In genomic region chr1:227270554-227270953, GRCh38 we compare ENCODE assay signal across 19 cellular contexts. TPM values are rescaled to one million over a fixed set of nuclear protein-coding genes. Genes with fewer than 3 reads are reported as not detected.
DNase-seq lines count a peak whose midpoint lies in the region; ATAC-seq, FAIRE-seq and TF ChIP-seq lines count a peak whose summit lies in the region.
"Had no signal": no experiment of that assay in that cellular context is flagged by ENCODE, and none has a peak within 500 bp of the region (broad histone marks: within the 10 kb centered on the region; RNA-seq: fewer than 3 reads in every experiment).

No MANE protein-coding gene starts in this region.

- 66% methylated on average over 2 of the region's 2 CpGs for WGBS in A549 (ENCODE audit: missing lambda C conversion rate)
- 79% methylated on average over 2 of the region's 2 CpGs for WGBS in K562 (ENCODE audit: insufficient coverage, low coverage, missing lambda C conversion rate)

- H3K4me3 ChIP-seq in A549 (no peak overlapping the region), K562 (no peak overlapping the region)
- H3K4me3 ChIP-seq in naive thymus-derived CD4-positive, alpha-beta T cell (ENCODE audit: low read length), result no peak overlapping the region
- H3K4me3 ChIP-seq: BLaER1 treated with 17β-estradiol and CSF1 and Interleukin-3, amounts not matched to agents 10 nM and 100 nM; GM12878; HAP-1 had no signal

- peaks cover 0 to 15% (median 5%) of the 10 kb centered on the region in 11 donors for H3K9me3 Mint-ChIP-seq in naive thymus-derived CD4-positive, alpha-beta T cell

- no peak for TF ChIP-seq EP300 in A549 (IDR thresholded peaks at IDR 0.05)
- no peak for TF ChIP-seq EP300 in K562 (IDR thresholded peaks at IDR 0.05; ENCODE audit: low read length)

- H4K20me1 ChIP-seq in K562 (replicated peaks; ENCODE audit: control insufficient read depth, insufficient read depth, low read length), result no peaks in the 10 kb centered on the region; the same call in 1 of the 2 replicates

- H3K27ac ChIP-seq in A549 (no peak overlapping the region), K562 (ENCODE audit: extremely low read depth, low read depth, low read length) (no peak overlapping the region)
- H3K27ac ChIP-seq in naive thymus-derived CD4-positive, alpha-beta T cell (ENCODE audit: low read depth, low read length), result no peak overlapping the region
- H3K27ac ChIP-seq: 22Rv1; BLaER1 treated with 17β-estradiol and CSF1 and Interleukin-3, amounts not matched to agents 10 nM and 100 nM had no signal

- no peak for TF ChIP-seq POLR2A in A549 (IDR thresholded peaks at IDR 0.05; ENCODE audit: low read length)
- no peak for TF ChIP-seq POLR2A in K562 (conservative IDR thresholded peaks at IDR 0.05)

- FAIRE-seq in A549 (lab: Jason Lieb, UNC) (peak; percentile 43), K562 (lab: Jason Lieb, UNC) (no peak), islet of Langerhans (lab: Jason Lieb, UNC) (peak; percentile 58)
- FAIRE-seq: GM12878, H1, HTR-8/SVneo had no signal

- H3K27ac Mint-ChIP-seq in naive thymus-derived CD4-positive, alpha-beta T cell, result no peak overlapping the region
- H3K27ac Mint-ChIP-seq: CD4-positive, CD25-positive, alpha-beta regulatory T cell had no signal

- peaks cover 0 to 4% (median 0%) of the 10 kb centered on the region in 5 donors for H3K36me3 Mint-ChIP-seq in naive thymus-derived CD4-positive, alpha-beta T cell
- H3K36me3 Mint-ChIP-seq: CD4-positive, CD25-positive, alpha-beta regulatory T cell had no signal

- no TSS peak for BruUV-seq in K562 (replicated peaks; lab: Mats Ljungman, UMichigan)

- no peak for TF ChIP-seq RAD21 in A549 (conservative IDR thresholded peaks at IDR 0.05 in 1 of 2, IDR thresholded peaks at IDR 0.05 in 1 of 2)
- no peak for TF ChIP-seq RAD21 in K562 (CRISPR knock-in tag; conservative IDR thresholded peaks at IDR 0.05 in 1 of 2, IDR thresholded peaks at IDR 0.05 in 1 of 2)

- in situ Hi-C loops in K562 (cut with MboI), result no loop called here

- CTCF ChIA-PET in A549 (lab: Yijun Ruan, JAX), result interaction anchor here (2.8 kb wide), 1 partner anchor 10 kb away, joined by 8 read pairs; no protein-coding TSS in a partner anchor
- CTCF ChIA-PET in K562 (lab: Yijun Ruan, JAX; ENCODE audit: low intra/inter-chr PET ratio), result no interaction called here
- CTCF ChIA-PET in naive thymus-derived CD4-positive, alpha-beta T cell (lab: Charles Lee), result no interaction called here

- DNase-seq in A549 (ENCODE audit: low read depth in 1 of 2, low spot score in 1 of 2), result no peak
- peak; percentile 7 to 23 for DNase-seq in NCI-H526 (lab: John Stamatoyannopoulos, UW)
- no peak for DNase-seq in K562 (ENCODE audit: extremely low read depth in 1 of 4, low spot score in 3 of 4)
- DNase-seq in naive thymus-derived CD4-positive, alpha-beta T cell, result no peak
- no peak for DNase-seq in glomerular visceral epithelial cell (ENCODE audit: extremely low spot score)
- DNase-seq in NCI-H2107 treated with DMSO at 0.1 percent for 48 hours (lab: John Stamatoyannopoulos, UW; ENCODE audit: unreplicated experiment), result no peak
- DNase-seq: AML-193; CD4-positive, CD25-positive, alpha-beta regulatory T cell; DMS 273 treated with DMSO at 0.1 percent for 48 hours; IMR-90; KG1 had no signal

- TF ChIP-seq CTCF in A549 (IDR thresholded peaks at IDR 0.05), result no peak
- TF ChIP-seq CTCF in K562 (IDR thresholded peaks at IDR 0.05 in 2 of 3, conservative IDR thresholded peaks at IDR 0.05 in 1 of 3; ENCODE audit: insufficient read depth in 2 of 3, low read depth in 1 of 3, low read length in 3 of 3), result no peak

- H2AFZ ChIP-seq in K562 (ENCODE audit: low read depth, low read length), result no peak overlapping the region

- POLR2A ChIA-PET in A549 (lab: Yijun Ruan, JAX) (no interaction called here), K562 (lab: Yijun Ruan, JAX) (no interaction called here)
- POLR2A ChIA-PET in naive thymus-derived CD4-positive, alpha-beta T cell (lab: Charles Lee), result no interaction called here

- no peaks in the 10 kb centered on the region for H3K36me3 ChIP-seq in K562 (ENCODE audit: control insufficient read depth, insufficient read depth, low read length)
- no peaks in the 10 kb centered on the region for H3K36me3 ChIP-seq in naive thymus-derived CD4-positive, alpha-beta T cell (ENCODE audit: control insufficient read depth in 2 of 3, insufficient read depth in 3 of 3, low read length in 3 of 3)
- H3K36me3 ChIP-seq: BLaER1 treated with 17β-estradiol and CSF1 and Interleukin-3, amounts not matched to agents 10 nM and 100 nM; HAP-1 had no signal

- H3K9me3 ChIP-seq in A549, result no peaks in the 10 kb centered on the region
- H3K9me3 ChIP-seq in K562 (replicated peaks; ENCODE audit: control insufficient read depth, insufficient read depth, low read depth, low read length), result no peaks in the 10 kb centered on the region
- H3K9me3 ChIP-seq in naive thymus-derived CD4-positive, alpha-beta T cell (ENCODE audit: control insufficient read depth in 2 of 3, low read length in 3 of 3), result no peaks in the 10 kb centered on the region
- H3K9me3 ChIP-seq: HAP-1 had no signal

- no peak overlapping the region for H3K9ac ChIP-seq in K562 (ENCODE audit: insufficient read depth in 1 of 2, low read depth in 2 of 2, low read length in 2 of 2)
- H3K9ac ChIP-seq: BLaER1 treated with 17β-estradiol and CSF1 and Interleukin-3, amounts not matched to agents 10 nM and 100 nM had no signal

- H3K4me2 ChIP-seq in A549 (peak overlapping the region; percentile 17; the same call in 2 of the 3 replicates), K562 (ENCODE audit: insufficient read depth, low read length) (no peak overlapping the region)
- H3K4me2 ChIP-seq: BLaER1 treated with 17β-estradiol and CSF1 and Interleukin-3, amounts not matched to agents 10 nM and 100 nM had no signal

- H3K27me3 Mint-ChIP-seq in naive thymus-derived CD4-positive, alpha-beta T cell, result peaks cover 7 to 43% (median 14%) of the 10 kb centered on the region in 5 donors

- no peaks in the 10 kb centered on the region for H3K4me1 Mint-ChIP-seq in naive thymus-derived CD4-positive, alpha-beta T cell
- H3K4me1 Mint-ChIP-seq: CD4-positive, CD25-positive, alpha-beta regulatory T cell had no signal

- H3K79me2 ChIP-seq in K562 (ENCODE audit: control insufficient read depth, insufficient read depth, low read length), result peaks cover 93% of the 10 kb centered on the region

- no peaks in the 10 kb centered on the region for H3K27me3 ChIP-seq in K562 (ENCODE audit: control insufficient read depth in 2 of 2, insufficient read depth in 2 of 2, low read length in 2 of 2)
- peaks cover 0 to 5% of the 10 kb centered on the region in 2 donors for H3K27me3 ChIP-seq in naive thymus-derived CD4-positive, alpha-beta T cell (ENCODE audit: control insufficient read depth in 2 of 2, insufficient read depth in 2 of 2, low read length in 2 of 2)
- H3K27me3 ChIP-seq: BLaER1 treated with 17β-estradiol and CSF1 and Interleukin-3, amounts not matched to agents 10 nM and 100 nM had no signal

- H3K9me1 ChIP-seq in K562 (ENCODE audit: control insufficient read depth, insufficient read depth, low read length), result no peaks in the 10 kb centered on the region

- no peak overlapping the region for H3K4me3 Mint-ChIP-seq in naive thymus-derived CD4-positive, alpha-beta T cell
- H3K4me3 Mint-ChIP-seq: CD4-positive, CD25-positive, alpha-beta regulatory T cell had no signal

- ATAC-seq in A549 (no peak), K562 (no peak; the same call in 2 of the 3 replicates), GM18502 (IDR thresholded peaks at IDR 0.05; ENCODE audit: poor library complexity, unreplicated experiment) (no peak)
- no peak for ATAC-seq in naive thymus-derived CD4-positive, alpha-beta T cell
- ATAC-seq: GM12878 had no signal

- H3K4me1 ChIP-seq in A549 (peaks cover 35% of the 10 kb centered on the region), K562 (replicated peaks in 1 of 2; ENCODE audit: control insufficient read depth in 2 of 2, insufficient read depth in 2 of 2, low read length in 2 of 2) (peaks cover 0 to 5% of the 10 kb centered on the region in 2 experiments; a peak in 1 of 5 replicates)
- no peaks in the 10 kb centered on the region for H3K4me1 ChIP-seq in naive thymus-derived CD4-positive, alpha-beta T cell (ENCODE audit: control insufficient read depth in 2 of 2, insufficient read depth in 2 of 2, low read length in 2 of 2)
- H3K4me1 ChIP-seq: BLaER1 treated with 17β-estradiol and CSF1 and Interleukin-3, amounts not matched to agents 10 nM and 100 nM had no signal

- intact Hi-C loops in K562 (cut with micrococcal nuclease), result no loop called here
- intact Hi-C loops in naive thymus-derived CD4-positive, alpha-beta T cell (cut with micrococcal nuclease), result no loop called here

TF ChIP-seq in A549, 52 proteins besides CTCF, POLR2A, EP300 and RAD21 (continues in another document):
- TF ChIP-seq PHF8 (IDR thresholded peaks at IDR 0.05; ENCODE audit: borderline replicate concordance, low read depth), result no peak

RNA-seq across cellular contexts. Expression of gene CDC42BPA, which starts 47.7 kb away (rescaled TPM):
- polyA plus RNA-seq in A549 (2011; rRNA removed), result 25.9 and 28.4 TPM in 2 replicates
- polyA plus RNA-seq in A549 (2012; cell fraction: cytosol; rRNA removed), result 4.3 and 5.5 TPM in 2 replicates
- 6.7 and 9.7 TPM in 2 replicates for polyA plus RNA-seq in A549 (2012; cell fraction: nucleus; rRNA removed)
- polyA plus RNA-seq in A549 (2017; fragmentation: RNase III; extraction: RNeasy Plus Mini Kit Qiagen cat#74134 plus additional on column Dnase treatment), result 11.4 to 12.6 TPM (median 12.5 TPM) in 3 replicates
- polyA minus RNA-seq in A549 (2011; rRNA and poly(A)+ RNA removed), result 38.6 and 39.3 TPM in 2 replicates
- total RNA-seq in K562 (2011; cell fraction: chromatin; rRNA removed; ENCODE audit: low replicate concordance), result 57.9 and 301 TPM in 2 replicates
- total RNA-seq in K562 (2011; cell fraction: nucleolus; rRNA removed), result 30.5 and 47.2 TPM in 2 replicates
- total RNA-seq in K562 (2011; cell fraction: nucleoplasm; rRNA removed), result 88.9 and 189 TPM in 2 replicates
- total RNA-seq in K562 (2014; rRNA removed), result 41.1 and 57.4 TPM in 2 replicates
- 69.8 and 76.9 TPM in 2 replicates for total RNA-seq in K562 (2014; rRNA removed; fragmentation: Illumina TruSeq; extraction: Trizol)
- 73.9 and 77.5 TPM in 2 replicates for total RNA-seq in K562 (2015; rRNA removed; fragmentation: Illumina TruSeq; extraction: Trizol)
- 49.8 and 54.9 TPM in 2 replicates for total RNA-seq in K562 (2021)
- polyA plus RNA-seq in K562 (2011; rRNA removed), result 27.7 and 44.1 TPM in 2 replicates
- 16.9 and 17.7 TPM in 2 replicates for polyA plus RNA-seq in K562 (2011; cell fraction: cytosol; rRNA removed)
- 29.4 and 39.0 TPM in 2 replicates for polyA plus RNA-seq in K562 (2011; cell fraction: nucleus; rRNA removed)
- 25.7 and 29.0 TPM in 2 replicates for polyA plus RNA-seq in K562 (2012)
- 31.6 and 34.5 TPM in 2 replicates for polyA plus RNA-seq in K562 (2014; fragmentation: Illumina TruSeq; extraction: Trizol)
- polyA plus RNA-seq in K562 (2014; fragmentation: Nextera tagmentation; extraction: Ambion mirVana), result 10 to 100 TPM in 1 of 2 experiments, 1 to 10 TPM in 1; 8.0 to 52.1 TPM
- 27.0 and 27.4 TPM in 2 replicates for polyA plus RNA-seq in K562 (2014; rRNA removed)
- 164 and 196 TPM in 2 replicates for polyA minus RNA-seq in K562 (2011; rRNA and poly(A)+ RNA removed)
- 34.5 and 62.7 TPM in 2 replicates for polyA minus RNA-seq in K562 (2011; cell fraction: cytosol; rRNA and poly(A)+ RNA removed)
- 138 and 164 TPM in 2 replicates for polyA minus RNA-seq in K562 (2011; cell fraction: nucleus; rRNA and poly(A)+ RNA removed)
- total RNA-seq in naive thymus-derived CD4-positive, alpha-beta T cell, result 1 to 10 TPM in 4 of 5 experiments, under 1 TPM in 1; 0.78 to 2.0 (median 1.4) TPM
- polyA plus RNA-seq in naive thymus-derived CD4-positive, alpha-beta T cell, result under 1 TPM in 1 of 2 donors, not detected in 1; 0.05 TPM

Comparison
In these comparisons a context has a peak if more than half of its experiments do, and no peak if none do; other contexts are left out.
1. DNase-seq: peak in NCI-H526 (2 of 2); none in A549 (0 of 2), K562 (0 of 4), naive thymus-derived CD4-positive, alpha-beta T cell (0 of 9), glomerular visceral epithelial cell (single experiment) and NCI-H2107 treated with DMSO at 0.1 percent for 48 hours (single experiment).
2. RNA of gene CDC42BPA, which starts 47.7 kb away (polyA plus RNA-seq): 8.0 to 52.1 TPM in K562 and 4.3 to 28.4 TPM in A549; 0.05 TPM in naive thymus-derived CD4-positive, alpha-beta T cell; every median in the first group is over 4 times any median in the second.